Comparison of ENCODE assay signal across 9 cellular contexts in genomic region chr3:184740509-184741258, GRCh38. TPM values are rescaled to one million over a fixed set of nuclear protein-coding genes. Genes with fewer than 3 reads are reported as not detected.
A peak's percentile ranks its signal among the peaks of the same experiment; 100 is the strongest.
DNase-seq lines count a peak whose midpoint lies in the region; ATAC-seq and TF ChIP-seq lines count a peak whose summit lies in the region.
"Had no signal": no experiment of that assay in that cellular context is flagged by ENCODE, and none has a peak within 500 bp of the region (broad histone marks: within the 10 kb centered on the region; RNA-seq: fewer than 3 reads in every experiment).

No MANE protein-coding gene starts in this region.

- no peak overlapping the region for H2AFZ ChIP-seq in HCT116 (ENCODE audit: low read depth, low read length, poor library complexity, severe bottlenecking)

- no peaks in the 10 kb centered on the region for H3K9me2 ChIP-seq in HCT116 (ENCODE audit: insufficient read depth)

- H3K9ac ChIP-seq in HCT116 (ENCODE audit: low read length): peak overlapping the region; percentile 16

- H3K27me3 ChIP-seq in HCT116 (ENCODE audit: insufficient read depth, low read length): no peaks in the 10 kb centered on the region

- peak overlapping the region in 1 of 2 experiments; percentile 38; a peak in 2 of 4 replicates for H3K4me3 ChIP-seq in HCT116 (replicated peaks in 1 of 2; ENCODE audit: low read depth in 1 of 2, low read length in 2 of 2)
- H3K4me3 ChIP-seq: psoas muscle had no signal

- no peak overlapping the region for H3K4me3 Mint-ChIP-seq in activated naive CD8-positive, alpha-beta T cell treated with anti-CD3 and anti-CD28 coated beads, Interleukin-2, amount 10 ng/mL, durations not matched to agents 7 days and 5 days
- no peak overlapping the region for H3K4me3 Mint-ChIP-seq in T-helper 17 cell

- peak overlapping the region; percentile 57 for H3K27ac ChIP-seq in HCT116 (ENCODE audit: low read depth, low read length)
- H3K27ac ChIP-seq: psoas muscle had no signal

- DNase-seq in A172 (ENCODE audit: low spot score) (peak; percentile 73), HCT116 (ENCODE audit: low read depth, low spot score) (peak; percentile 54), islet precursor cell (peak; percentile 66), NCI-H1105 treated with DMSO at 0.1 percent for 48 hours (lab: John Stamatoyannopoulos, UW) (no peak), HuH-7.5 (ENCODE audit: low spot score) (no peak), T-helper 17 cell (no peak), NCI-H2029 (lab: John Stamatoyannopoulos, UW) (no peak)
- DNase-seq in activated naive CD8-positive, alpha-beta T cell treated with anti-CD3 and anti-CD28 coated beads, Interleukin-2, amount 10 ng/mL, durations not matched to agents 7 days and 5 days: peak; percentile 13
- DNase-seq: psoas muscle had no signal

- no peaks in the 10 kb centered on the region for H3K9me3 ChIP-seq in HCT116 (ENCODE audit: control insufficient read depth in 1 of 2, insufficient read depth in 1 of 2, low read depth in 1 of 2, low read length in 2 of 2)
- H3K9me3 ChIP-seq in T-helper 17 cell (ENCODE audit: control insufficient read depth, low read length, poor library complexity, severe bottlenecking): no peaks in the 10 kb centered on the region
- H3K9me3 ChIP-seq: psoas muscle had no signal

- CTCF ChIA-PET in HCT116 (lab: Charles Lee): interaction anchor here (1.2 to 6.8 kb wide), 2 partner anchors 8 to 179 kb away, joined by 5 to 42 read pairs; partner anchors contain the start of gene EPHB3

- H3K4me1 Mint-ChIP-seq in activated naive CD8-positive, alpha-beta T cell treated with anti-CD3 and anti-CD28 coated beads, Interleukin-2, amount 10 ng/mL, durations not matched to agents 7 days and 5 days: no peaks in the 10 kb centered on the region
- peaks cover 4% of the 10 kb centered on the region for H3K4me1 Mint-ChIP-seq in T-helper 17 cell

- no peak for TF ChIP-seq POLR2A in HCT116 (IDR thresholded peaks at IDR 0.05; ENCODE audit: borderline replicate concordance, extremely low read depth, insufficient read depth, insufficient read length)

- POLR2A ChIA-PET in HCT116 (lab: Charles Lee): no interaction called here
- POLR2A ChIA-PET in activated naive CD8-positive, alpha-beta T cell treated with anti-CD3 and anti-CD28 coated beads, Interleukin-2, amount 10 ng/mL, durations not matched to agents 7 days and 5 days (lab: Charles Lee): no interaction called here

- H3K4me1 ChIP-seq in HCT116 (ENCODE audit: control insufficient read depth in 1 of 2, insufficient read depth in 2 of 2, low read length in 2 of 2): peaks cover 20 to 37% of the 10 kb centered on the region in 2 experiments
- H3K4me1 ChIP-seq: psoas muscle had no signal

- ATAC-seq in HCT116 (peak; percentile 89), T-helper 17 cell (no peak)
- ATAC-seq in activated naive CD8-positive, alpha-beta T cell treated with anti-CD3 and anti-CD28 coated beads, Interleukin-2, amount 10 ng/mL, durations not matched to agents 7 days and 5 days (ENCODE audit: low read depth): no peak

- no peak overlapping the region for H3K27ac Mint-ChIP-seq in activated naive CD8-positive, alpha-beta T cell treated with anti-CD3 and anti-CD28 coated beads, Interleukin-2, amount 10 ng/mL, durations not matched to agents 7 days and 5 days
- no peak overlapping the region for H3K27ac Mint-ChIP-seq in T-helper 17 cell

- no peak for TF ChIP-seq CTCF in HCT116 (IDR thresholded peaks at IDR 0.05 in 2 of 3, conservative IDR thresholded peaks at IDR 0.05 in 1 of 3; ENCODE audit: borderline replicate concordance in 1 of 3, insufficient read depth in 1 of 3, low read depth in 2 of 3, low read length in 2 of 3)

- no peaks in the 10 kb centered on the region for H3K79me2 ChIP-seq in HCT116 (ENCODE audit: insufficient read depth, low read length)

- H3K27me3 Mint-ChIP-seq in activated naive CD8-positive, alpha-beta T cell treated with anti-CD3 and anti-CD28 coated beads, Interleukin-2, amount 10 ng/mL, durations not matched to agents 7 days and 5 days: peaks cover 11% of the 10 kb centered on the region
- peaks cover 41% of the 10 kb centered on the region for H3K27me3 Mint-ChIP-seq in T-helper 17 cell

- intact Hi-C loops in HCT116 (cut with micrococcal nuclease): no loop called here

- RAD21 ChIA-PET in HCT116 (lab: Charles Lee; ENCODE audit: low non-redundant PET in 1 of 2, low total read pairs in 2 of 2, uncharacterized antibody in 2 of 2, unreplicated experiment in 2 of 2): interaction anchor here in 1 of 2 experiments (1.0 kb wide), 1 partner anchor 179 kb away, joined by 4 read pairs; the partner anchor contains the start of gene EPHB3

- H4K20me1 ChIP-seq in HCT116 (ENCODE audit: insufficient read depth): no peaks in the 10 kb centered on the region

- no peaks in the 10 kb centered on the region for H3K36me3 ChIP-seq in HCT116 (ENCODE audit: control insufficient read depth in 1 of 2, insufficient read depth in 2 of 2, low read length in 2 of 2)

- no peaks in the 10 kb centered on the region for H3K36me3 Mint-ChIP-seq in activated naive CD8-positive, alpha-beta T cell treated with anti-CD3 and anti-CD28 coated beads, Interleukin-2, amount 10 ng/mL, durations not matched to agents 7 days and 5 days
- H3K36me3 Mint-ChIP-seq in T-helper 17 cell (ENCODE audit: low read depth): peaks cover 6% of the 10 kb centered on the region

- H3K9me3 Mint-ChIP-seq in activated naive CD8-positive, alpha-beta T cell treated with anti-CD3 and anti-CD28 coated beads, Interleukin-2, amount 10 ng/mL, durations not matched to agents 7 days and 5 days: no peaks in the 10 kb centered on the region

- BruUV-seq in HCT116 (replicated peaks; lab: Mats Ljungman, UMichigan): no TSS peak

- H3K4me2 ChIP-seq in HCT116 (ENCODE audit: low read length): peak overlapping the region; percentile 66

- TF ChIP-seq RAD21 in HCT116 (IDR thresholded peaks at IDR 0.05; ENCODE audit: low read depth): no peak

TF ChIP-seq in HCT116, 20 proteins besides CTCF, POLR2A, EP300 and RAD21:
- TF ChIP-seq FOSL1 (IDR thresholded peaks at IDR 0.05; ENCODE audit: low read depth) (peak; percentile 62; the same call in 1 of the 2 replicates), POLR2AphosphoS5 (IDR thresholded peaks at IDR 0.05; ENCODE audit: low read depth, low read length) (peak; percentile 48; the same call in 1 of the 2 replicates), CBX3 (IDR thresholded peaks at IDR 0.05; ENCODE audit: low read depth) (peak; percentile 38; the same call in 1 of the 2 replicates), EZH2 (IDR thresholded peaks at IDR 0.05) (no peak), MAX (IDR thresholded peaks at IDR 0.05) (peak; percentile 25; the same call in 1 of the 2 replicates), EZH2phosphoT487 (IDR thresholded peaks at IDR 0.05; ENCODE audit: borderline replicate concordance) (no peak), SP1 (IDR thresholded peaks at IDR 0.05; ENCODE audit: low read depth) (peak; percentile 44; the same call in 1 of the 2 replicates), JUND (IDR thresholded peaks at IDR 0.05) (peak; percentile 80), YY1 (IDR thresholded peaks at IDR 0.05; ENCODE audit: extremely low read depth, insufficient replicate concordance, low read depth, low read length) (no peak)

RNA-seq across cellular contexts. Expression of gene MAGEF1, which starts 28.8 kb away (rescaled TPM):
- 83.9 and 109 TPM in 2 replicates for total RNA-seq in A172 (2014; rRNA removed; shearing (Covaris generic))
- 44.1 TPM for total RNA-seq in HCT116 (2021; ENCODE audit: unreplicated experiment)
- polyA plus RNA-seq in HCT116 (2012): 27.4 and 32.4 TPM in 2 replicates
- total RNA-seq in activated naive CD8-positive, alpha-beta T cell treated with anti-CD3 and anti-CD28 coated beads, Interleukin-2, amount 10 ng/mL, durations not matched to agents 7 days and 5 days: 1 to 10 TPM; 4.9 to 6.0 TPM
- 1 to 10 TPM; 4.5 to 6.4 TPM for total RNA-seq in T-helper 17 cell

Comparison
In these comparisons a context has a peak if more than half of its experiments do, and no peak if none do; other contexts are left out.
1. DNase-seq: peak in A172 (single experiment), HCT116 (single experiment), activated naive CD8-positive, alpha-beta T cell treated with anti-CD3 and anti-CD28 coated beads, Interleukin-2, amount 10 ng/mL, durations not matched to agents 7 days and 5 days (single experiment) and islet precursor cell (single experiment); none in NCI-H1105 treated with DMSO at 0.1 percent for 48 hours (single experiment), HuH-7.5 (single experiment), T-helper 17 cell (0 of 3) and NCI-H2029 (single experiment).